Comparison of ENCODE assay signal across 38 cellular contexts in the genomic region with DNA sequence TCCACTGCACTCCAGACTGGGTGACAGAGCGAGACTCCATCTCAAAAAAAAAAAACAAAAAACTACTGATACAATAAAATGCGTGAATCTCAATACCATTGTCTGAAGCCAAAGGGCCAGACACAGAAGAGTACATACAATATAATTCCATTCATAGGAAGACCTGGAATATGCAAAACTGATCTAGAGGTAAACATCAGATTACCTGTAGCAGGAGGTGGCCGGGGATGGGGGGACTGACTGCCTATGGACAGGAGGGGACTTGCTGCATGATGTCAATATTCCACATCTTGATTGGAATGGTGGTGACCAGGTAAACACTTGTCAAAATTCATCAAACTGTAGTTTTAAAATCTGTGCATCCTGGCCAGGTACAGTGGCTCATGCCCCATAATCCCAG. TPM values are rescaled to one million over a fixed set of nuclear protein-coding genes. Genes with fewer than 3 reads are reported as not detected.
"Had no signal": no experiment of that assay in that cellular context is flagged by ENCODE, and none has a peak within 500 bp of the region (broad histone marks: within the 10 kb centered on the region; RNA-seq: fewer than 3 reads in every experiment).

No MANE protein-coding gene starts in this region.

- H3K36me3 Mint-ChIP-seq: activated CD4-positive, alpha-beta memory T cell treated with anti-CD3 and anti-CD28 coated beads for 36 hours; activated naive CD4-positive, alpha-beta T cell treated with anti-CD3 and anti-CD28 coated beads, Interleukin-2, amount 50 U/mL, for 72 hours; activated naive CD8-positive, alpha-beta T cell treated with anti-CD3 and anti-CD28 coated beads for 36 hours; brain had no signal

- H3K27ac ChIP-seq: adrenal gland, ascending aorta, cardiac muscle cell, VCaP had no signal

- H3K36me3 ChIP-seq: adrenal gland, ascending aorta, cardiac muscle cell had no signal

- H3K9me3 Mint-ChIP-seq: activated B cell treated with CpG ODN at 0.5 μM for 24 hours; activated CD4-positive, alpha-beta memory T cell treated with anti-CD3 and anti-CD28 coated beads for 36 hours; activated CD4-positive, alpha-beta T cell treated with anti-CD3 and anti-CD28 coated beads, Interleukin-2, amount 10 ng/mL, durations not matched to agents 24 days and 14 days; activated CD8-positive, alpha-beta T cell treated with anti-CD3 and anti-CD28 coated beads for 36 hours; activated naive CD4-positive, alpha-beta T cell treated with anti-CD3 and anti-CD28 coated beads for 36 hours; activated naive CD4-positive, alpha-beta T cell treated with anti-CD3 and anti-CD28 coated beads, Interleukin-2, amount 50 U/mL, for 72 hours; activated naive CD8-positive, alpha-beta T cell treated with anti-CD3 and anti-CD28 coated beads for 36 hours; activated T-cell treated with anti-CD3 and anti-CD28 coated beads, Interleukin-2, amount 50 U/mL, for 4 hours; activated T-cell treated with anti-CD3 and anti-CD28 coated beads, Interleukin-2, amount 50 U/mL, for 72 hours; activated T-helper 1 cell treated with anti-CD3 and anti-CD28 coated beads, Interleukin-12 subunit alpha, Interleukin-12 subunit beta, Interleukin-2, Interleukin-4 antibody, amounts not matched to agents 30 ng/mL and 10 ng/mL and 1 ng/mL, durations not matched to agents 14 hours and 24 hours and 36 hours; activated T-helper 17 cell treated with anti-CD3 and anti-CD28 coated beads, Interleukin-2, amount 50 U/mL, for 72 hours; central memory CD8-positive, alpha-beta T cell; T-helper 1 cell treated with Interleukin-12 subunit alpha and Interleukin-12 subunit beta and Interleukin-4 antibody, amounts not matched to agents 30 μg/mL and 1 μg/mL, for 36 hours; T-helper 2 cell treated with Interferon-gamma antibody and Interleukin-4, amounts not matched to agents 5 μg/mL and 100 μg/mL, for 36 hours had no signal

- DNase-seq: activated B cell treated with CpG ODN at 0.5 μM for 24 hours; activated CD4-positive, alpha-beta memory T cell treated with anti-CD3 and anti-CD28 coated beads for 36 hours; activated CD4-positive, alpha-beta T cell treated with anti-CD3 and anti-CD28 coated beads for 4 hours; activated CD4-positive, alpha-beta T cell treated with anti-CD3 and anti-CD28 coated beads, Interleukin-2, amount 10 ng/mL, durations not matched to agents 24 days and 14 days; activated CD4-positive, alpha-beta T cell treated with anti-CD3 and anti-CD28 coated beads, Interleukin-2, amount 50 U/mL, for 1 hour; activated CD4-positive, alpha-beta T cell treated with anti-CD3 and anti-CD28 coated beads, Interleukin-2, amount 50 U/mL, for 4 hours; activated CD4-positive, CD25-positive, alpha-beta regulatory T cell treated with anti-CD3 and anti-CD28 coated beads, Interleukin-2, amount 50 U/mL, for 72 hours; activated CD8-positive, alpha-beta memory T cell treated with anti-CD3 and anti-CD28 coated beads, Interleukin-2, amount 50 U/mL, for 4 hours; activated CD8-positive, alpha-beta T cell treated with anti-CD3 and anti-CD28 coated beads for 36 hours; activated effector memory CD4-positive, alpha-beta T cell treated with anti-CD3 and anti-CD28 coated beads, Interleukin-2, amount 50 U/mL, for 16 hours; activated gamma-delta T cell treated with Interleukin-2 at 50 U/mL for 16 hours; activated naive CD4-positive, alpha-beta T cell; activated naive CD4-positive, alpha-beta T cell treated with anti-CD3 and anti-CD28 coated beads for 36 hours; activated naive CD4-positive, alpha-beta T cell treated with anti-CD3 and anti-CD28 coated beads, Interleukin-2, amount 50 U/mL, for 16 hours; activated naive CD8-positive, alpha-beta T cell treated with anti-CD3 and anti-CD28 coated beads for 36 hours; activated T-cell treated with anti-CD3 and anti-CD28 coated beads for 4 hours; activated T-cell treated with anti-CD3 and anti-CD28 coated beads, Interleukin-2, amount 50 U/mL, for 1 hour; activated T-cell treated with anti-CD3 and anti-CD28 coated beads, Interleukin-2, amount 50 U/mL, for 4 hours; activated T-cell treated with anti-CD3 and anti-CD28 coated beads, Interleukin-2, amount 50 U/mL, for 72 hours; adrenal gland; amniotic stem cell; caudate nucleus; cerebellar nuclear complex; T-helper 1 cell; T-helper 2 cell; T-helper 9 cell had no signal

- H3K4me1 Mint-ChIP-seq: activated CD4-positive, alpha-beta T cell treated with anti-CD3 and anti-CD28 coated beads, Interleukin-2, amount 10 ng/mL, durations not matched to agents 24 days and 14 days; activated T-helper 17 cell treated with anti-CD3 and anti-CD28 coated beads, Interleukin-2, amount 50 U/mL, for 72 hours had no signal

- H3K27ac Mint-ChIP-seq: activated B cell treated with CpG ODN at 0.5 μM for 24 hours; activated CD4-positive, alpha-beta memory T cell treated with anti-CD3 and anti-CD28 coated beads for 36 hours; activated CD4-positive, alpha-beta T cell treated with anti-CD3 and anti-CD28 coated beads, Interleukin-2, amount 10 ng/mL, durations not matched to agents 24 days and 14 days; activated CD8-positive, alpha-beta T cell treated with anti-CD3 and anti-CD28 coated beads for 36 hours; activated naive CD4-positive, alpha-beta T cell treated with anti-CD3 and anti-CD28 coated beads, Interleukin-2, amount 50 U/mL, for 72 hours; activated naive CD8-positive, alpha-beta T cell treated with anti-CD3 and anti-CD28 coated beads for 36 hours; activated T-cell treated with anti-CD3 and anti-CD28 coated beads, Interleukin-2, amount 50 U/mL, for 72 hours; activated T-helper 1 cell treated with anti-CD3 and anti-CD28 coated beads, Interleukin-12 subunit alpha, Interleukin-12 subunit beta, Interleukin-2, Interleukin-4 antibody, amounts not matched to agents 30 ng/mL and 10 ng/mL and 1 ng/mL, durations not matched to agents 14 hours and 24 hours and 36 hours; activated T-helper 17 cell treated with anti-CD3 and anti-CD28 coated beads, Interleukin-2, amount 50 U/mL, for 72 hours; T-helper 1 cell treated with Interleukin-12 subunit alpha and Interleukin-12 subunit beta and Interleukin-4 antibody, amounts not matched to agents 30 μg/mL and 1 μg/mL, for 36 hours; T-helper 2 cell treated with Interferon-gamma antibody and Interleukin-4, amounts not matched to agents 5 μg/mL and 100 μg/mL, for 36 hours had no signal

- H3K4me3 ChIP-seq: adrenal gland, ascending aorta, cardiac muscle cell had no signal

- H3K27me3 ChIP-seq: ascending aorta, cardiac muscle cell had no signal

- H3K4me3 Mint-ChIP-seq: activated B cell treated with CpG ODN at 0.5 μM for 24 hours; activated CD4-positive, alpha-beta memory T cell treated with anti-CD3 and anti-CD28 coated beads for 36 hours; activated CD4-positive, alpha-beta T cell treated with anti-CD3 and anti-CD28 coated beads, Interleukin-2, amount 10 ng/mL, durations not matched to agents 24 days and 14 days; activated CD8-positive, alpha-beta T cell treated with anti-CD3 and anti-CD28 coated beads for 36 hours; activated naive CD4-positive, alpha-beta T cell treated with anti-CD3 and anti-CD28 coated beads for 36 hours; activated naive CD8-positive, alpha-beta T cell treated with anti-CD3 and anti-CD28 coated beads for 36 hours; activated T-cell treated with anti-CD3 and anti-CD28 coated beads, Interleukin-2, amount 50 U/mL, for 4 hours; activated T-cell treated with anti-CD3 and anti-CD28 coated beads, Interleukin-2, amount 50 U/mL, for 72 hours; activated T-helper 1 cell treated with anti-CD3 and anti-CD28 coated beads, Interleukin-12 subunit alpha, Interleukin-12 subunit beta, Interleukin-2, Interleukin-4 antibody, amounts not matched to agents 30 ng/mL and 10 ng/mL and 1 ng/mL, durations not matched to agents 14 hours and 24 hours and 36 hours; activated T-helper 17 cell treated with anti-CD3 and anti-CD28 coated beads, Interleukin-2, amount 50 U/mL, for 72 hours; central memory CD8-positive, alpha-beta T cell; T-helper 1 cell treated with Interleukin-12 subunit alpha and Interleukin-12 subunit beta and Interleukin-4 antibody, amounts not matched to agents 30 μg/mL and 1 μg/mL, for 36 hours; T-helper 2 cell treated with Interferon-gamma antibody and Interleukin-4, amounts not matched to agents 5 μg/mL and 100 μg/mL, for 36 hours had no signal

- H3K9me3 ChIP-seq: adrenal gland, ascending aorta had no signal

- ATAC-seq: activated CD8-positive, alpha-beta T cell treated with anti-CD3 and anti-CD28 coated beads for 36 hours; activated naive CD4-positive, alpha-beta T cell treated with anti-CD3 and anti-CD28 coated beads, Interleukin-2, amount 50 U/mL, for 72 hours; activated T-cell treated with anti-CD3 and anti-CD28 coated beads, Interleukin-2, amount 50 U/mL, for 4 hours; activated T-cell treated with anti-CD3 and anti-CD28 coated beads, Interleukin-2, amount 50 U/mL, for 72 hours; activated T-helper 17 cell treated with anti-CD3 and anti-CD28 coated beads, Interleukin-2, amount 50 U/mL, for 72 hours had no signal

RNA-seq across cellular contexts. Expression of gene FIGNL2, which starts 12.5 kb away (rescaled TPM):
- total RNA-seq: ascending aorta, bronchial epithelial cell had no signal

RNA-seq across cellular contexts. Expression of gene ANKRD33, which starts 26.9 kb away (rescaled TPM):
- total RNA-seq: activated B cell treated with CpG ODN at 0.5 μM for 24 hours; activated CD4-positive, alpha-beta memory T cell treated with anti-CD3 and anti-CD28 coated beads for 36 hours; activated CD4-positive, alpha-beta T cell treated with anti-CD3 and anti-CD28 coated beads, Interleukin-2, amount 10 ng/mL, durations not matched to agents 24 days and 14 days; activated CD8-positive, alpha-beta memory T cell treated with anti-CD3 and anti-CD28 coated beads for 36 hours; activated CD8-positive, alpha-beta T cell treated with anti-CD3 and anti-CD28 coated beads for 36 hours; activated naive CD4-positive, alpha-beta T cell treated with anti-CD3 and anti-CD28 coated beads for 36 hours; activated naive CD4-positive, alpha-beta T cell treated with anti-CD3 and anti-CD28 coated beads, Interleukin-2, amount 50 U/mL, for 72 hours; activated naive CD8-positive, alpha-beta T cell treated with anti-CD3 and anti-CD28 coated beads for 36 hours; activated T-cell treated with anti-CD3 and anti-CD28 coated beads, Interleukin-2, amount 50 U/mL, for 4 hours; activated T-cell treated with anti-CD3 and anti-CD28 coated beads, Interleukin-2, amount 50 U/mL, for 72 hours; activated T-helper 1 cell treated with anti-CD3 and anti-CD28 coated beads, Interleukin-12 subunit alpha, Interleukin-12 subunit beta, Interleukin-2, Interleukin-4 antibody, amounts not matched to agents 30 ng/mL and 10 ng/mL and 1 ng/mL, durations not matched to agents 14 hours and 24 hours and 36 hours; activated T-helper 17 cell treated with anti-CD3 and anti-CD28 coated beads, Interleukin-2, amount 50 U/mL, for 72 hours; ascending aorta; bronchial epithelial cell had no signal
- polyA plus RNA-seq: cardiac muscle cell had no signal

RNA-seq across cellular contexts. Expression of gene ACVRL1, which starts 46.3 kb away (rescaled TPM):
- total RNA-seq: activated B cell treated with CpG ODN at 0.5 μM for 24 hours; activated CD4-positive, alpha-beta memory T cell treated with anti-CD3 and anti-CD28 coated beads for 36 hours; activated CD4-positive, alpha-beta T cell treated with anti-CD3 and anti-CD28 coated beads, Interleukin-2, amount 10 ng/mL, durations not matched to agents 24 days and 14 days; activated CD8-positive, alpha-beta memory T cell treated with anti-CD3 and anti-CD28 coated beads for 36 hours; activated CD8-positive, alpha-beta T cell treated with anti-CD3 and anti-CD28 coated beads for 36 hours; activated naive CD4-positive, alpha-beta T cell treated with anti-CD3 and anti-CD28 coated beads for 36 hours; activated naive CD4-positive, alpha-beta T cell treated with anti-CD3 and anti-CD28 coated beads, Interleukin-2, amount 50 U/mL, for 72 hours; activated naive CD8-positive, alpha-beta T cell treated with anti-CD3 and anti-CD28 coated beads for 36 hours; activated T-cell treated with anti-CD3 and anti-CD28 coated beads, Interleukin-2, amount 50 U/mL, for 72 hours; activated T-helper 1 cell treated with anti-CD3 and anti-CD28 coated beads, Interleukin-12 subunit alpha, Interleukin-12 subunit beta, Interleukin-2, Interleukin-4 antibody, amounts not matched to agents 30 ng/mL and 10 ng/mL and 1 ng/mL, durations not matched to agents 14 hours and 24 hours and 36 hours; activated T-helper 17 cell treated with anti-CD3 and anti-CD28 coated beads, Interleukin-2, amount 50 U/mL, for 72 hours had no signal
- polyA plus RNA-seq: cardiac muscle cell had no signal
